ENCODE assay signal across 20 cellular contexts in the genomic region with DNA sequence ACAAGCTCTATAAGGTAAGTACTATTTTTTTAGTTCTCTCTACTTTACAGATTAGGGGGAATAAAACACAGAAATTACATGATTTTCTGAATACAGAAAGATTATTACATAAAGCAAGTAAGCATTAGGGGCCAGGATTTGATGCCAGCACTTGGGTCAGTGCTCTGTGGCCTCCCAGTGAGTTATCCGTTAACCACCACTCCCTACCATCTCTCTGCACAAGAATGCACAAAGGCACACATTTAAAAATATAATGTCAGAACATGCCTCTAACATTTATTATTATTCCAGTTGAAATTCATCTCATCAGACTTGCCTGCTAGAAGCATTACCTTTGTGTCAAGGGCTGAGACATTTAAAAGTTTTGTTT. TPM values are rescaled to one million over a fixed set of nuclear protein-coding genes. Genes with fewer than 3 reads are reported as not detected.
"Had no signal": no experiment of that assay in that cellular context is flagged by ENCODE, and none has a peak within 500 bp of the region (broad histone marks: within the 10 kb centered on the region; RNA-seq: fewer than 3 reads in every experiment).

No MANE protein-coding gene starts in this region.

- H3K4me3 ChIP-seq: breast epithelium, heart left ventricle, tibial artery had no signal

- ATAC-seq: activated CD4-positive, CD25-positive, alpha-beta regulatory T cell treated with anti-CD3 and anti-CD28 coated beads, Interleukin-2, amount 50 U/mL, for 24 hours; activated T-cell treated with anti-CD3 and anti-CD28 coated beads, Interleukin-2, amount 50 U/mL, for 72 hours; effector memory CD8-positive, alpha-beta T cell; gastroesophageal sphincter; heart left ventricle; T-helper 17 cell had no signal

- H3K9me3 ChIP-seq: breast epithelium, esophagus squamous epithelium, gastroesophageal sphincter, heart left ventricle, tibial artery had no signal

- H3K27me3 ChIP-seq: breast epithelium, esophagus squamous epithelium, gastroesophageal sphincter, heart left ventricle, tibial artery had no signal

- H3K36me3 ChIP-seq: breast epithelium, esophagus squamous epithelium, gastroesophageal sphincter, heart left ventricle, tibial artery had no signal

- H3K4me1 ChIP-seq: breast epithelium had no signal

- DNase-seq: activated CD4-positive, alpha-beta memory T cell treated with anti-CD3 and anti-CD28 coated beads, Interleukin-2, amount 10 ng/mL, durations not matched to agents 7 days and 5 days; activated CD4-positive, alpha-beta T cell treated with anti-CD3 and anti-CD28 coated beads, Interleukin-2, amount 10 ng/mL, durations not matched to agents 24 days and 14 days; activated effector memory CD4-positive, alpha-beta T cell treated with Interleukin-2 at 50 U/mL for 16 hours; activated naive CD4-positive, alpha-beta T cell treated with anti-CD3 and anti-CD28 coated beads for 36 hours; activated naive CD8-positive, alpha-beta T cell treated with anti-CD3 and anti-CD28 coated beads, Interleukin-2, amount 10 ng/mL, durations not matched to agents 7 days and 5 days; activated T-cell treated with anti-CD3 and anti-CD28 coated beads, Interleukin-2, amount 50 U/mL, for 72 hours; amniotic stem cell; dorsolateral prefrontal cortex; effector memory CD8-positive, alpha-beta T cell; esophagus squamous epithelium; heart left ventricle; nucleus accumbens; retina; stimulated activated CD4-positive, alpha-beta T cell treated with anti-CD3 and anti-CD28 coated beads, Interleukin-12 subunit alpha, Interleukin-12 subunit beta, amount 100 ng/mL, for 4 hours; stimulated activated CD4-positive, alpha-beta T cell treated with anti-CD3 and anti-CD28 coated beads, Interleukin-4, amount 100 ng/mL, for 4 hours; T-helper 17 cell; tibial artery had no signal

- H3K27ac ChIP-seq: breast epithelium, esophagus squamous epithelium, gastroesophageal sphincter, heart left ventricle, tibial artery had no signal

RNA-seq across cellular contexts. Expression of gene MET, which starts 59.0 kb away (rescaled TPM):
- total RNA-seq: activated naive CD8-positive, alpha-beta T cell treated with anti-CD3 and anti-CD28 coated beads, Interleukin-2, amount 10 ng/mL, durations not matched to agents 7 days and 5 days had no signal
